Comparison of ENCODE assay signal across 13 cellular contexts in the genomic region with DNA sequence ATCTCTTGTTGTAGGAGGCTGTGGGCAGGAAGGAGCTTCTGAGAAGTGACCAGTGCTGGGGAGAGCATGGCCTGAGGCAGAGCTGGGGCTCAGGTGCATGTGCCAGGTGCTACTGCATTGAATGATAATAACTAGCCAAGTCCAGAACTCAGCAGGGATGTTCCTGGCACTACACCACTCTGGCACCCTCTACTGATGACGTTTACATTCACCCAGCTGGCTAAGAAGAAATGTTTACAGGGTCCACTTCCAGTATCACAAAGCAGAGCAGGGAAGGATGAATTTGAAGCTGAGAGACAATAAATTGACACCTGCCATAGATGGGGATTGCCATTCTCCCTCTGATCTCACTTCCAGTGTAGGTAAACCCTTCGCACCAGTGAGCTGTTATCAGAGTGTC.
DNase-seq lines count a peak whose midpoint lies in the region; ATAC-seq, FAIRE-seq and TF ChIP-seq lines count a peak whose summit lies in the region.
"Had no signal": no experiment of that assay in that cellular context is flagged by ENCODE, and none has a peak within 500 bp of the region (broad histone marks: within the 10 kb centered on the region; RNA-seq: fewer than 3 reads in every experiment).

No MANE protein-coding gene starts in this region.

- POLR2A ChIA-PET in CD8-positive, alpha-beta memory T cell (lab: Charles Lee): no interaction called here

- no peak overlapping the region for H3K4me3 Mint-ChIP-seq in CD8-positive, alpha-beta memory T cell

- H3K9me3 ChIP-seq in keratinocyte (ENCODE audit: control insufficient read depth, low read depth, low read length): no peaks in the 10 kb centered on the region
- no peaks in the 10 kb centered on the region for H3K9me3 ChIP-seq in CD8-positive, alpha-beta memory T cell (ENCODE audit: low read length)
- H3K9me3 ChIP-seq: ascending aorta, BLaER1, heart left ventricle had no signal

- H3K27ac ChIP-seq in keratinocyte (ENCODE audit: control insufficient read depth, insufficient read depth, low read length): no peak overlapping the region
- H3K27ac ChIP-seq in CD8-positive, alpha-beta memory T cell (ENCODE audit: low read depth, low read length): no peak overlapping the region
- H3K27ac ChIP-seq: ascending aorta, BLaER1, heart left ventricle had no signal

- no peaks in the 10 kb centered on the region for H4K20me1 ChIP-seq in keratinocyte (ENCODE audit: control insufficient read depth, extremely low read depth, insufficient read depth, low read length)
- H4K20me1 ChIP-seq: BLaER1 had no signal

- H3K4me3 ChIP-seq in keratinocyte (ENCODE audit: control insufficient read depth in 2 of 3, extremely low read depth in 1 of 3, insufficient read depth in 2 of 3, low read depth in 1 of 3, low read length in 3 of 3): no peak overlapping the region
- H3K4me3 ChIP-seq in CD8-positive, alpha-beta memory T cell (ENCODE audit: low read length): no peak overlapping the region
- H3K4me3 ChIP-seq: ascending aorta, BLaER1, heart left ventricle had no signal

- no peak overlapping the region for H2AFZ ChIP-seq in keratinocyte (ENCODE audit: control insufficient read depth, low read length)

- FAIRE-seq in keratinocyte (lab: Jason Lieb, UNC): no peak

- H3K36me3 ChIP-seq in keratinocyte (ENCODE audit: control insufficient read depth in 2 of 2, extremely low read depth in 1 of 2, insufficient read depth in 2 of 2, low read length in 2 of 2): no peaks in the 10 kb centered on the region
- no peaks in the 10 kb centered on the region for H3K36me3 ChIP-seq in CD8-positive, alpha-beta memory T cell (ENCODE audit: insufficient read depth, low read length)
- H3K36me3 ChIP-seq: ascending aorta, BLaER1, heart left ventricle had no signal

- CTCF ChIA-PET in CD8-positive, alpha-beta memory T cell (lab: Charles Lee): no interaction called here

- dilution Hi-C loops in keratinocyte (cut with MboI; ENCODE audit: extremely low pct_ligation_motif_present, low sequenced_read_pairs): no loop called here

- peak in 2 of 3 experiments; percentile 17 to 59 for TF ChIP-seq CTCF in keratinocyte (optimal IDR thresholded peaks at IDR 0.05 in 1 of 3, IDR thresholded peaks at IDR 0.05 in 1 of 3, conservative IDR thresholded peaks at IDR 0.05 in 1 of 3; ENCODE audit: extremely low read depth in 1 of 3, insufficient read depth in 2 of 3, low read length in 3 of 3)

- H3K27ac Mint-ChIP-seq in CD8-positive, alpha-beta memory T cell: peak overlapping the region in 1 of 8 donors; percentile 52

- no peaks in the 10 kb centered on the region for H3K79me2 ChIP-seq in keratinocyte (ENCODE audit: control insufficient read depth, insufficient read depth, low read length)

- H3K4me2 ChIP-seq in keratinocyte (ENCODE audit: control insufficient read depth, extremely low read depth, insufficient read depth, low read depth, low read length): no peak overlapping the region
- H3K4me2 ChIP-seq: BLaER1 had no signal

- DNase-seq in H4 (ENCODE audit: low spot score) (peak; percentile 43), NCI-H2081 treated with DMSO at 0.1 percent for 48 hours (lab: John Stamatoyannopoulos, UW) (peak; percentile 14), SHP77 (lab: John Stamatoyannopoulos, UW) (peak; percentile 42 to 53), keratinocyte (ENCODE audit: low read depth, low spot score) (no peak), Right ventricle myocardium inferior (ENCODE audit: missing footprints) (no peak), COLO829 (ENCODE audit: low spot score) (no peak)
- DNase-seq in CD8-positive, alpha-beta memory T cell: no peak
- DNase-seq: activated CD4-positive, CD25-positive, alpha-beta regulatory T cell treated with anti-CD3 and anti-CD28 coated beads, Interleukin-2, amount 50 U/mL, for 72 hours; effector CD8-positive, alpha-beta T cell had no signal

- no peaks in the 10 kb centered on the region for H3K36me3 Mint-ChIP-seq in CD8-positive, alpha-beta memory T cell

- H3K9me3 Mint-ChIP-seq in CD8-positive, alpha-beta memory T cell: no peaks in the 10 kb centered on the region

- no peaks in the 10 kb centered on the region for H3K9me1 ChIP-seq in keratinocyte (ENCODE audit: control insufficient read depth, extremely low read depth, insufficient read depth, low read length)

- intact Hi-C loops in Right ventricle myocardium inferior (cut with DNase I): no loop called here

- no peaks in the 10 kb centered on the region for H3K4me1 ChIP-seq in keratinocyte (ENCODE audit: control insufficient read depth, extremely low read depth, insufficient read depth, low read length)
- no peaks in the 10 kb centered on the region for H3K4me1 ChIP-seq in CD8-positive, alpha-beta memory T cell (ENCODE audit: insufficient read depth, low read length)
- H3K4me1 ChIP-seq: ascending aorta, BLaER1 had no signal

- peaks cover 12 to 49% of the 10 kb centered on the region in 2 donors for H3K27me3 Mint-ChIP-seq in CD8-positive, alpha-beta memory T cell

- ATAC-seq in GM18517 (IDR thresholded peaks at IDR 0.05; ENCODE audit: unreplicated experiment): no peak
- no peak for ATAC-seq in Right ventricle myocardium inferior

- H3K4me1 Mint-ChIP-seq in CD8-positive, alpha-beta memory T cell: no peaks in the 10 kb centered on the region

- no peak overlapping the region for H3K9ac ChIP-seq in keratinocyte (ENCODE audit: control insufficient read depth, extremely low read depth, insufficient read depth, low read length)
- H3K9ac ChIP-seq: BLaER1 had no signal

- H3K27me3 ChIP-seq in keratinocyte (ENCODE audit: control insufficient read depth, extremely low read depth, insufficient read depth, low read length): no peaks in the 10 kb centered on the region
- H3K27me3 ChIP-seq in CD8-positive, alpha-beta memory T cell (ENCODE audit: insufficient read depth, low read length, poor library complexity, severe bottlenecking): no peaks in the 10 kb centered on the region
- H3K27me3 ChIP-seq: ascending aorta, BLaER1, heart left ventricle had no signal

Comparison
In these comparisons a context has a peak if more than half of its experiments do, and no peak if none do; other contexts are left out.
1. DNase-seq: peak in H4 (single experiment), NCI-H2081 treated with DMSO at 0.1 percent for 48 hours (single experiment) and SHP77 (2 of 2); none in keratinocyte (single experiment), CD8-positive, alpha-beta memory T cell (0 of 5), Right ventricle myocardium inferior (single experiment) and COLO829 (single experiment).